8 cellular contexts compared by ENCODE assay signal in the genomic region with DNA sequence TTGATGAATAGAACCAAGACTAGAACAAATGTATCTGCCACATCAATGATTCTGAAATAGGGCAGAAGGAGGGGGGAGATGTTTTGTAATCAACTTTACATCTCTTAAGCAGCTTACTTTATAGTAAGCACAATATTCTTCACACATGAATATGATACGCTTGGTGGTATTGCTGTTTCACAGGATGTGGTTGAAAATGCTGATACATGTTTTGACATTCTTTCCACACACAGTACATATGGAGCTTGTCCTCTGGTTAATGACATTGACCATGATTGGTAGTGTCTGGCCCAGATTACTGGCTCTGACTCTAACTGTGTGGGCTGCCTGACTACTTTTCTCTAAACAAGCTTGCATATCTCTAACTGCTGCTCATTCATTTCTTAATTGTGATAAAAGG.
A peak's percentile ranks its signal among the peaks of the same experiment; 100 is the strongest.
DNase-seq lines count a peak whose midpoint lies in the region; ATAC-seq, FAIRE-seq and TF ChIP-seq lines count a peak whose summit lies in the region.

No MANE protein-coding gene starts in this region.

- peaks cover 64% of the 10 kb centered on the region for H3K4me1 Mint-ChIP-seq in activated CD4-positive, alpha-beta T cell treated with anti-CD3 and anti-CD28 coated beads, Interleukin-2, amount 10 ng/mL, durations not matched to agents 24 days and 14 days
- H3K4me1 Mint-ChIP-seq in activated naive CD4-positive, alpha-beta T cell treated with anti-CD3 and anti-CD28 coated beads, Interleukin-2, amount 50 U/mL, for 24 hours, result peaks cover 63% of the 10 kb centered on the region
- H3K4me1 Mint-ChIP-seq in mesothelial cell of epicardium, result peaks cover 38% of the 10 kb centered on the region

- 19 to 55% methylated on average over 1 of the region's 1 CpG for WGBS in lung, 2 donors

- H3K9me3 ChIP-seq in lung (ENCODE audit: control insufficient read depth in 2 of 2, insufficient read depth in 1 of 2, low read length in 1 of 2), result no peaks in the 10 kb centered on the region

- no peaks in the 10 kb centered on the region for H3K9me3 Mint-ChIP-seq in activated CD4-positive, alpha-beta T cell treated with anti-CD3 and anti-CD28 coated beads, Interleukin-2, amount 10 ng/mL, durations not matched to agents 24 days and 14 days
- no peaks in the 10 kb centered on the region for H3K9me3 Mint-ChIP-seq in activated naive CD4-positive, alpha-beta T cell treated with anti-CD3 and anti-CD28 coated beads, Interleukin-2, amount 50 U/mL, for 24 hours
- no peaks in the 10 kb centered on the region for H3K9me3 Mint-ChIP-seq in mesothelial cell of epicardium

- peak overlapping the region; percentile 62 for H3K4me3 Mint-ChIP-seq in activated CD4-positive, alpha-beta T cell treated with anti-CD3 and anti-CD28 coated beads, Interleukin-2, amount 10 ng/mL, durations not matched to agents 24 days and 14 days
- H3K4me3 Mint-ChIP-seq in activated naive CD4-positive, alpha-beta T cell treated with anti-CD3 and anti-CD28 coated beads, Interleukin-2, amount 50 U/mL, for 24 hours, result peak overlapping the region; percentile 23
- no peak overlapping the region for H3K4me3 Mint-ChIP-seq in mesothelial cell of epicardium

- FAIRE-seq in frontal cortex (lab: Jason Lieb, UNC), result no peak

- no peaks in the 10 kb centered on the region for H3K27me3 Mint-ChIP-seq in activated CD4-positive, alpha-beta T cell treated with anti-CD3 and anti-CD28 coated beads, Interleukin-2, amount 10 ng/mL, durations not matched to agents 24 days and 14 days
- no peaks in the 10 kb centered on the region for H3K27me3 Mint-ChIP-seq in activated naive CD4-positive, alpha-beta T cell treated with anti-CD3 and anti-CD28 coated beads, Interleukin-2, amount 50 U/mL, for 24 hours
- no peaks in the 10 kb centered on the region for H3K27me3 Mint-ChIP-seq in mesothelial cell of epicardium (ENCODE audit: low read depth)

- no peaks in the 10 kb centered on the region for H3K27me3 ChIP-seq in lung (ENCODE audit: control insufficient read depth, insufficient read depth)

- DNase-seq in activated CD4-positive, alpha-beta T cell treated with anti-CD3 and anti-CD28 coated beads, Interleukin-2, amount 10 ng/mL, durations not matched to agents 24 days and 14 days, result peak; percentile 76
- DNase-seq in activated CD4-positive, alpha-beta T cell treated with anti-CD3 and anti-CD28 coated beads, Interleukin-2, amount 50 U/mL, for 1 hour, result no peak
- DNase-seq in lung (ENCODE audit: low spot score) (no peak), frontal cortex (ENCODE audit: low spot score in 2 of 2) (no peak), mesothelial cell of epicardium (ENCODE audit: low spot score in 2 of 2, unreplicated experiment in 2 of 2) (no peak), NCI-H2227 treated with DMSO at 0.1 percent for 48 hours (lab: John Stamatoyannopoulos, UW) (no peak)

- TF ChIP-seq CTCF in lung (IDR thresholded peaks at IDR 0.05; ENCODE audit: control extremely low read depth, extremely low read depth), result no peak
- no peak for TF ChIP-seq CTCF in mesothelial cell of epicardium (IDR thresholded peaks at IDR 0.05; ENCODE audit: unreplicated experiment)

- ATAC-seq in HG03066 (IDR thresholded peaks at IDR 0.05; ENCODE audit: low read depth, unreplicated experiment), result peak; percentile 53
- ATAC-seq in lung (ENCODE audit: insufficient read depth, low FRiP score), result peak; percentile 59

- peaks cover 0 to 9% of the 10 kb centered on the region in 2 donors for H3K36me3 ChIP-seq in lung (ENCODE audit: control insufficient read depth in 2 of 2, insufficient read depth in 2 of 2, low read length in 2 of 2)

- H3K27ac ChIP-seq in lung (ENCODE audit: low read depth in 1 of 2, low read length in 1 of 2), result peak overlapping the region; percentile 41 to 78

- H3K27ac Mint-ChIP-seq in activated CD4-positive, alpha-beta T cell treated with anti-CD3 and anti-CD28 coated beads, Interleukin-2, amount 10 ng/mL, durations not matched to agents 24 days and 14 days, result peak overlapping the region; percentile 88
- H3K27ac Mint-ChIP-seq in activated naive CD4-positive, alpha-beta T cell treated with anti-CD3 and anti-CD28 coated beads, Interleukin-2, amount 50 U/mL, for 24 hours, result peak overlapping the region; percentile 19
- no peak overlapping the region for H3K27ac Mint-ChIP-seq in mesothelial cell of epicardium

- peaks cover 31% of the 10 kb centered on the region for H3K36me3 Mint-ChIP-seq in activated CD4-positive, alpha-beta T cell treated with anti-CD3 and anti-CD28 coated beads, Interleukin-2, amount 10 ng/mL, durations not matched to agents 24 days and 14 days (ENCODE audit: low read depth)
- peaks cover 14% of the 10 kb centered on the region for H3K36me3 Mint-ChIP-seq in activated naive CD4-positive, alpha-beta T cell treated with anti-CD3 and anti-CD28 coated beads, Interleukin-2, amount 50 U/mL, for 24 hours
- no peaks in the 10 kb centered on the region for H3K36me3 Mint-ChIP-seq in mesothelial cell of epicardium

- intact Hi-C loops in activated CD4-positive, alpha-beta T cell treated with anti-CD3 and anti-CD28 coated beads, Interleukin-2, amount 10 ng/mL, durations not matched to agents 24 days and 14 days (cut with micrococcal nuclease), result loop anchor here (1.0 to 2.0 kb wide), 3 partner anchors 20 to 81 kb away; no protein-coding TSS in a partner anchor

- no peak overlapping the region for H3K4me3 ChIP-seq in lung

- H3K4me1 ChIP-seq in lung (ENCODE audit: control insufficient read depth in 2 of 2, insufficient read depth in 2 of 2, low read length in 2 of 2), result peaks cover 5 to 67% of the 10 kb centered on the region in 2 donors
